8 cellular contexts compared by ENCODE assay signal in genomic region chr11:7575841-7576451, GRCh38.
DNase-seq lines count a peak whose midpoint lies in the region; ATAC-seq and TF ChIP-seq lines count a peak whose summit lies in the region.

No MANE protein-coding gene starts in this region.

- TF ChIP-seq CTCF in MCF 10A (IDR thresholded peaks at IDR 0.05; ENCODE audit: unreplicated experiment), result no peak

- no peak for ATAC-seq in HG03025 (IDR thresholded peaks at IDR 0.05; ENCODE audit: low FRiP score, unreplicated experiment)

- H3K4me1 Mint-ChIP-seq in MCF 10A (ENCODE audit: insufficient read depth, unreplicated experiment), result peaks cover 50% of the 10 kb centered on the region

- H3K36me3 Mint-ChIP-seq in MCF 10A (ENCODE audit: insufficient read depth, unreplicated experiment), result peaks cover 6% of the 10 kb centered on the region

- CTCF ChIA-PET in MCF 10A (lab: Yijun Ruan, JAX), result interaction anchor here (0.6 to 14.2 kb wide), 9 partner anchors 8 to 119 kb away, joined by 3 to 488 read pairs (median 4); no protein-coding TSS in a partner anchor

- peak; percentile 41 for DNase-seq in AG08396 (ENCODE audit: low spot score)
- peak; percentile 86 for DNase-seq in LoVo (ENCODE audit: low spot score)
- DNase-seq in MCF 10A (ENCODE audit: unreplicated experiment), result peak; percentile 59
- peak; percentile 65 for DNase-seq in mucosa of gallbladder (ENCODE audit: low spot score)
- no peak for DNase-seq in epidermal melanocyte (ENCODE audit: insufficient read length, low spot score)
- DNase-seq in NCI-H82 treated with DMSO at 0.1 percent for 48 hours (lab: John Stamatoyannopoulos, UW; ENCODE audit: unreplicated experiment), result no peak
- DNase-seq in SIG-M5 treated with dmso at 0.1 percent for 504 hours (lab: John Stamatoyannopoulos, UW; ENCODE audit: unreplicated experiment), result no peak

- H3K9me3 Mint-ChIP-seq in MCF 10A (ENCODE audit: unreplicated experiment), result no peaks in the 10 kb centered on the region

- no peaks in the 10 kb centered on the region for H3K27me3 Mint-ChIP-seq in MCF 10A (ENCODE audit: insufficient read depth, unreplicated experiment)

- no TSS peak for BruUV-seq in MCF 10A (replicated peaks; lab: Mats Ljungman, UMichigan)

- POLR2A ChIA-PET in MCF 10A (lab: Yijun Ruan, JAX), result interaction anchor here (0.7 to 3.1 kb wide), 9 partner anchors 8 to 81 kb away, joined by 3 to 17 read pairs (median 3); no protein-coding TSS in a partner anchor

- H3K27ac Mint-ChIP-seq in MCF 10A (ENCODE audit: low read depth, unreplicated experiment), result no peak overlapping the region

- H3K4me3 Mint-ChIP-seq in MCF 10A (ENCODE audit: unreplicated experiment), result no peak overlapping the region

- intact Hi-C loops in MCF 10A (cut with micrococcal nuclease), result no loop called here

Comparison
In these comparisons a context has a peak if more than half of its experiments do, and no peak if none do; other contexts are left out.
1. DNase-seq: peak in AG08396 (single experiment), LoVo (single experiment), MCF 10A (single experiment) and mucosa of gallbladder (single experiment); none in epidermal melanocyte (single experiment), NCI-H82 treated with DMSO at 0.1 percent for 48 hours (single experiment) and SIG-M5 treated with dmso at 0.1 percent for 504 hours (single experiment).